ENCODE assay signal across 23 cellular contexts in the genomic region with DNA sequence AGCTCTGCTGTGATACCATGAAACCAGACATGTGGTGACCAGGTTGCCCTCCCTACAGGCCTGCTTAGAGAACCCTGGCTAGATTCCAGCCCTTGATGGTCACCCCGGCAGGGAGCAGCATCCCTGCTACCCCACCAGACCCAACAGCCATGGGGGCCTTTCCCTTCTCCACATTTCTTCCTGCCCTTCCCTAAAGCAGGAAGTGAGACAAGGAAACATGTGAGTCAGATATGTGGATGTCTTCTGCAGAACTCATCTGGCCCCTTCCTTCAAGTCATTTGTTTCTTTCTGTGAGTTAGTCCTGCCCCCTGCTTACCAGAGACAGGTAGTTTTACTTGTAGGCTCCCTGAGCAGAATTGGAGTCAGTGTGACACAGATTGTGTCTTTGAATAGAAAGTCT.
DNase-seq lines count a peak whose midpoint lies in the region; ATAC-seq, FAIRE-seq and TF ChIP-seq lines count a peak whose summit lies in the region.
"Had no signal": no experiment of that assay in that cellular context is flagged by ENCODE, and none has a peak within 500 bp of the region (broad histone marks: within the 10 kb centered on the region; RNA-seq: fewer than 3 reads in every experiment).

No MANE protein-coding gene starts in this region.

- POLR2A ChIA-PET in AG04450 (lab: Yijun Ruan, JAX) = no interaction called here

- CTCF ChIA-PET in AG04450 (lab: Charles Lee) = no interaction called here

- 48% methylated on average over 1 of the region's 1 CpG; no CpG with 5 or more reads in 1 of the 2 donors for WGBS in pancreas, 2 donors

- no peak for ATAC-seq in pancreas
- no peak for ATAC-seq in GM18858 (IDR thresholded peaks at IDR 0.05; ENCODE audit: unreplicated experiment)
- ATAC-seq: GM23338, K562, SK-N-SH treated with all-trans-retinoic acid at 6 μM for 48 hours had no signal

- no peaks in the 10 kb centered on the region for H3K9me3 ChIP-seq in AG04450 (ENCODE audit: control insufficient read depth, insufficient read depth, low read length)
- no peaks in the 10 kb centered on the region for H3K9me3 ChIP-seq in pancreas
- H3K9me3 ChIP-seq: BLaER1 treated with 17β-estradiol and CSF1 and Interleukin-3, amounts not matched to agents 10 nM and 100 nM; ovary; right atrium auricular region; spleen had no signal

- no peak overlapping the region for H3K4me3 ChIP-seq in AG04450 (ENCODE audit: low read depth, low read length)
- H3K4me3 ChIP-seq in pancreas = no peak overlapping the region
- H3K4me3 ChIP-seq: BLaER1 treated with 17β-estradiol and CSF1 and Interleukin-3, amounts not matched to agents 10 nM and 100 nM; GM23338; K562; ovary; right atrium auricular region; spleen had no signal

- no peaks in the 10 kb centered on the region for H3K4me1 ChIP-seq in pancreas
- H3K4me1 ChIP-seq: BLaER1 treated with 17β-estradiol and CSF1 and Interleukin-3, amounts not matched to agents 10 nM and 100 nM; right atrium auricular region; spleen had no signal

- H3K27ac ChIP-seq in AG04450 (ENCODE audit: low read depth, low read length) (peak overlapping the region; percentile 87), epithelial cell of prostate (peak overlapping the region; percentile 78), pancreas (no peak overlapping the region)
- H3K27ac ChIP-seq: BLaER1 treated with 17β-estradiol and CSF1 and Interleukin-3, amounts not matched to agents 10 nM and 100 nM; ovary; right atrium auricular region; spleen had no signal

- DNase-seq in AG04450 (ENCODE audit: low read depth, low spot score) (no peak), H4 (ENCODE audit: low spot score) (peak; percentile 8), RCC 7860 (ENCODE audit: low spot score) (peak; percentile 70), epithelial cell of prostate (ENCODE audit: low read depth, low spot score) (no peak), activated gamma-delta T cell (lab: John Stamatoyannopoulos, UW) (no peak), T-helper 2 cell (no peak), pancreas (no peak)
- DNase-seq: activated CD4-positive, alpha-beta T cell treated with anti-CD3 and anti-CD28 coated beads for 4 hours; activated naive CD4-positive, alpha-beta T cell; activated T-cell treated with anti-CD3 and anti-CD28 coated beads, Interleukin-2, amount 50 U/mL, for 48 hours; DMS53; effector CD4-positive, alpha-beta T cell; foreskin melanocyte; NCI-H1436; nephron progenitor cell; ovary; spleen had no signal

- no peak for FAIRE-seq in RCC 7860 (lab: Jason Lieb, UNC)
- no peak for FAIRE-seq in pancreas (lab: Jason Lieb, UNC)
- FAIRE-seq: K562 had no signal

- H3K27me3 ChIP-seq in AG04450 (ENCODE audit: control insufficient read depth, insufficient read depth, low read length) (no peaks in the 10 kb centered on the region), pancreas (no peaks in the 10 kb centered on the region)
- H3K27me3 ChIP-seq: BLaER1 treated with 17β-estradiol and CSF1 and Interleukin-3, amounts not matched to agents 10 nM and 100 nM; ovary; right atrium auricular region; spleen had no signal

- TF ChIP-seq CTCF in AG04450 (IDR thresholded peaks at IDR 0.05; ENCODE audit: low read depth, low read length) (0 out of 2 replicates have a peak, but pooled peaks have one; percentile 2), pancreas (IDR thresholded peaks at IDR 0.05) (no peak)

- no peaks in the 10 kb centered on the region for H3K36me3 ChIP-seq in pancreas
- H3K36me3 ChIP-seq: BLaER1 treated with 17β-estradiol and CSF1 and Interleukin-3, amounts not matched to agents 10 nM and 100 nM; ovary; right atrium auricular region; spleen had no signal

- intact Hi-C loops in pancreas (cut with DNase I) = no loop called here

Comparison
In these comparisons a context has a peak if more than half of its experiments do, and no peak if none do; other contexts are left out.
1. DNase-seq: peak in H4 (single experiment) and RCC 7860 (single experiment); none in AG04450 (single experiment), epithelial cell of prostate (single experiment), activated gamma-delta T cell (single experiment), T-helper 2 cell (0 of 5) and pancreas (0 of 6).
2. H3K27ac ChIP-seq: peak in AG04450 (single experiment) and epithelial cell of prostate (single experiment); none in pancreas (0 of 4).